In the genomic region with DNA sequence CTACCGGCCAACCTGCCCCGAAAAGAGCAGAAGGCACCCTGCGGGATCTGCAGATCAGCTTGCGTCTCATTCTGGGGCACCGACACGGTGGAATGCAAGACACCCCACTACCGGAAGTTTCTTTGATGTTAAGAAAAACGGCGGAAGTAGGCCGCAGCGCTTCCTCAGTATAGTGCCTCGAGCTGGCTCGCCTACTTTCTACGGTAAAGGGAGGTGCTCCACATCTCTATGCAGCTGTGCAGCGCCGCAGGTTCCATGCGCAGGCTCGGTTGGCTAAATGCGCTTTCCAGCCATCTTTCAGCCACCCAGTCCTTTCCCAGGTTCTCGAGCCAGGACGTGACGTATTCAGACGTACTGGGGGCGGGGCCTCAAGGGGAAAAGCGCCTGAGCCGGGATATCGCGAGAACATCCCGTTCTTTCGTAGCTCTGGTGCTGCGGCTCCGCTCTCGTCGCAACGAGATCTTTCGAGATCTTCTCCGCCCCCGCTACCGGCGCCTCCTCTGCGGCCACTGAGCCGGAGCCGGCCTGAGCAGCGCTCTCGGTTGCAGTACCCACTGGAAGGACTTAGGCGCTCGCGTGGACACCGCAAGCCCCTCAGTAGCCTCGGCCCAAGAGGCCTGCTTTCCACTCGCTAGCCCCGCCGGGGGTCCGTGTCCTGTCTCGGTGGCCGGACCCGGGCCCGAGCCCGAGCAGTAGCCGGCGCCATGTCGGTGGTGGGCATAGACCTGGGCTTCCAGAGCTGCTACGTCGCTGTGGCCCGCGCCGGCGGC, we compare ENCODE assay signal across 8 cellular contexts. TPM values are rescaled to one million over a fixed set of nuclear protein-coding genes. Genes with fewer than 3 reads are reported as not detected.
DNase-seq lines count a peak whose midpoint lies in the region; ATAC-seq and TF ChIP-seq lines count a peak whose summit lies in the region.

Gene HSPA4, plus strand, starts transcription at position 467 of the 770 bp plus-strand sequence. Its CDS starts 238 bp downstream, at position 705.

- H3K4me1 ChIP-seq in spleen, result peaks cover 25 to 74% (median 53%) of the 10 kb centered on the region in 6 donors

- intact Hi-C loops in spleen (cut with DNase I; ENCODE audit: low total_unique reads), result no loop called here

- 0 to 1% (median 0%) methylated on average over 27 to 68 of the region's 68 CpGs for WGBS in spleen, 5 donors

- TF ChIP-seq CTCF in spleen (IDR thresholded peaks at IDR 0.05 in 8 of 11, conservative IDR thresholded peaks at IDR 0.05 in 3 of 11), result peak in 6 of 11 experiments; percentile 9 to 50 (median 26)

- peak within 1 kb of the TSS; percentile 59 to 98 (median 84) for H3K4me3 ChIP-seq in spleen

- H3K27me3 ChIP-seq in spleen (replicated peaks in 1 of 7), result no peaks in the 10 kb centered on the region

- ATAC-seq in GM19023 (IDR thresholded peaks at IDR 0.05; ENCODE audit: unreplicated experiment) (peak; percentile 80), HG03280 (IDR thresholded peaks at IDR 0.05; ENCODE audit: unreplicated experiment) (peak; percentile 85)

- peak within 1 kb of the TSS; percentile 90 to 100 (median 97) for H3K27ac ChIP-seq in spleen

- no peaks in the 10 kb centered on the region for H3K9me3 ChIP-seq in spleen

- peak; percentile 68 to 76 (median 74) for TF ChIP-seq POLR2A in spleen (IDR thresholded peaks at IDR 0.05)

- DNase-seq in AG08396 (ENCODE audit: low spot score) (peak; percentile 98), NCI-H345 treated with DMSO at 0.1 percent for 48 hours (lab: John Stamatoyannopoulos, UW; ENCODE audit: unreplicated experiment) (peak; percentile 91), inferior parietal cortex (ENCODE audit: extremely low spot score) (peak; percentile 99), spleen (peak; percentile 98)
- DNase-seq in activated CD4-positive, CD25-positive, alpha-beta regulatory T cell (lab: John Stamatoyannopoulos, UW), result peak; percentile 82 to 92 (median 90)
- peak; percentile 98 for DNase-seq in central memory CD4-positive, alpha-beta T cell

- H3K36me3 ChIP-seq in spleen, result peaks cover 0 to 6% (median 0%) of the 10 kb centered on the region in 6 donors

RNA-seq across cellular contexts. Expression of gene HSPA4, which starts in this region (rescaled TPM):
- total RNA-seq in spleen, result 10 to 100 TPM; 54.6 to 74.6 (median 62.7) TPM
- 10 to 100 TPM; 38.0 to 63.7 (median 54.0) TPM for polyA plus RNA-seq in spleen

Comparison
In these comparisons a context has a peak if more than half of its experiments do, and no peak if none do; other contexts are left out.
1. Peak in every context shown above with its lines: DNase-seq, ATAC-seq, H3K4me3 ChIP-seq and H3K27ac ChIP-seq.